In genomic region chr16:84618428-84619102, GRCh38 we compare ENCODE assay signal across 8 cellular contexts. TPM values are rescaled to one million over a fixed set of nuclear protein-coding genes. Genes with fewer than 3 reads are reported as not detected.
DNase-seq lines count a peak whose midpoint lies in the region; ATAC-seq and TF ChIP-seq lines count a peak whose summit lies in the region.

No MANE protein-coding gene starts in this region.

- ATAC-seq in GM21786 (IDR thresholded peaks at IDR 0.05; ENCODE audit: unreplicated experiment) (no peak), GM21423 (IDR thresholded peaks at IDR 0.05; ENCODE audit: unreplicated experiment) (no peak)

- H3K27me3 Mint-ChIP-seq in mesothelial cell of epicardium (ENCODE audit: low read depth): no peaks in the 10 kb centered on the region

- no peaks in the 10 kb centered on the region for H3K9me3 Mint-ChIP-seq in mesothelial cell of epicardium

- peak overlapping the region; percentile 86 for H3K27ac Mint-ChIP-seq in mesothelial cell of epicardium

- peaks cover 2% of the 10 kb centered on the region for H3K36me3 Mint-ChIP-seq in mesothelial cell of epicardium

- TF ChIP-seq CTCF in mesothelial cell of epicardium (IDR thresholded peaks at IDR 0.05; ENCODE audit: unreplicated experiment): no peak

- peak overlapping the region; percentile 33 for H3K4me3 Mint-ChIP-seq in mesothelial cell of epicardium

- H3K4me1 Mint-ChIP-seq in mesothelial cell of epicardium: peaks cover 40% of the 10 kb centered on the region

- DNase-seq in NCI-H1417 (lab: John Stamatoyannopoulos, UW) (peak in 2 of 3 experiments; percentile 57 to 74), NCI-H1417 treated with DMSO at 0.1 percent for 48 hours (lab: John Stamatoyannopoulos, UW) (no peak), NOMO-1 treated with DMSO at 0.1 percent for 48 hours (lab: John Stamatoyannopoulos, UW; ENCODE audit: unreplicated experiment) (peak; percentile 55), cerebellar cortex (ENCODE audit: low spot score) (peak; percentile 60), mesothelial cell of epicardium (ENCODE audit: low spot score in 2 of 2, unreplicated experiment in 2 of 2) (no peak)
- no peak for DNase-seq in effector CD8-positive, alpha-beta T cell (lab: John Stamatoyannopoulos, UW)

RNA-seq across cellular contexts. Expression of gene COTL1, which starts 0.7 kb away (rescaled TPM):
- total RNA-seq in mesothelial cell of epicardium: 106 to 116 TPM (median 106 TPM) in 3 replicates

RNA-seq across cellular contexts. Expression of gene KLHL36, which starts 29.7 kb away (rescaled TPM):
- 44.9 to 51.6 TPM (median 46.9 TPM) in 3 replicates for total RNA-seq in mesothelial cell of epicardium

Comparison
In these comparisons a context has a peak if more than half of its experiments do, and no peak if none do; other contexts are left out.
1. DNase-seq: peak in NCI-H1417 (2 of 3), NOMO-1 treated with DMSO at 0.1 percent for 48 hours (single experiment) and cerebellar cortex (single experiment); none in NCI-H1417 treated with DMSO at 0.1 percent for 48 hours (single experiment), mesothelial cell of epicardium (0 of 2) and effector CD8-positive, alpha-beta T cell (single experiment).